ENCODE assay signal across 28 cellular contexts in the genomic region with DNA sequence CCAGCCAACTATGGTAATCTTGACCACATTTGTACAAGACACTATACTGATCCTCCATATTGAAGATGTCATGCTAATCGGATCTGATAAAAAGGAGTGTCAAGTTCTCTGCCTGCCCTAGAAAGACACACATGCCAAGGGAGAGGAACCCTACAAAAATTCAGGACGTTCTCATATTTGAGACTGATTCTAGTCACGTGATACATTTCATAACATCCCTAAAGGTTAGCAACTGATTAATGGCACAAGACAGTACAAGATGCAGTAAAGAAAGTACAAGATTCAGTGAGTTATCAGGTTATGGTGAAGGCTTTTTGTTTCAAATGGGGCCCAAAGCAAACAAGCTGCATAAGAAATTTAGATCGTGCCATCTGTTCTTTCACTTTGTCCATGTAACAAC.
"Had no signal": no experiment of that assay in that cellular context is flagged by ENCODE, and none has a peak within 500 bp of the region (broad histone marks: within the 10 kb centered on the region; RNA-seq: fewer than 3 reads in every experiment).

No MANE protein-coding gene starts in this region.

- H3K27ac ChIP-seq: neural progenitor cell, ovary, parathyroid adenoma, psoas muscle, skin epidermis, spleen, suprapubic skin, testis, tibial artery, transverse colon, upper lobe of right lung, uterus had no signal

- H3K36me3 ChIP-seq: neural progenitor cell, ovary, spleen, suprapubic skin, tibial artery, transverse colon, upper lobe of right lung, uterus had no signal

- H3K9me3 ChIP-seq: ovary, psoas muscle, spleen, suprapubic skin, testis, tibial artery, transverse colon, upper lobe of right lung, uterus had no signal

- H3K4me1 ChIP-seq: neural progenitor cell, parathyroid adenoma, psoas muscle, spleen, suprapubic skin, testis, transverse colon, upper lobe of right lung, uterus had no signal

- DNase-seq: natural killer cell; occipital lobe; ovary; posterior cingulate gyrus; psoas muscle; right cardiac atrium; spleen; stimulated activated CD4-positive, alpha-beta T cell treated with anti-CD3 and anti-CD28 coated beads, Interleukin-12 subunit alpha, Interleukin-12 subunit beta, amount 100 ng/mL, for 4 hours; stimulated activated CD4-positive, alpha-beta T cell treated with anti-CD3 and anti-CD28 coated beads, Interleukin-1b, Interleukin-23, amount 100 ng/mL, for 48 hours; stimulated activated CD4-positive, alpha-beta T cell treated with anti-CD3 and anti-CD28 coated beads, Interleukin-4, amount 100 ng/mL, for 1 hour; stimulated activated CD4-positive, alpha-beta T cell treated with anti-CD3 and anti-CD28 coated beads, Interleukin-4, amount 100 ng/mL, for 4 hours; stimulated activated CD8-positive, alpha-beta memory T cell treated with anti-CD3 and anti-CD28 coated beads, Interleukin-4, amount 100 ng/mL, for 48 hours; stimulated activated naive CD4-positive, alpha-beta T cell; stimulated activated naive CD8-positive, alpha-beta T cell treated with anti-CD3 and anti-CD28 coated beads, Interleukin-15, amount 100 ng/mL, for 72 hours; stimulated activated naive CD8-positive, alpha-beta T cell treated with anti-CD3 and anti-CD28 coated beads, Interleukin-15, Interleukin-2, amounts not matched to agents 100 U/mL and 50 U/mL, for 24 hours; substantia nigra; testis; tibial artery; transverse colon; upper lobe of right lung; uterus had no signal

- H3K27me3 ChIP-seq: neural progenitor cell, ovary, spleen, suprapubic skin, testis, tibial artery, transverse colon, upper lobe of right lung, uterus had no signal

- H3K4me3 ChIP-seq: neural progenitor cell, ovary, psoas muscle, skin epidermis, smooth muscle cell, spleen, suprapubic skin, testis, tibial artery, transverse colon, upper lobe of right lung, uterus had no signal

- ATAC-seq: natural killer cell; psoas muscle; right cardiac atrium; sciatic nerve; stimulated activated memory B cell treated with anti-CD40 and anti-IgM and Interleukin-4, amounts not matched to agents 10 μg/mL and 1 μg/mL and 100 μg/mL, for 72 hours; stimulated activated naive CD8-positive, alpha-beta T cell treated with anti-CD3 and anti-CD28 coated beads, Interleukin-15, amount 100 ng/mL, for 72 hours; stimulated activated naive CD8-positive, alpha-beta T cell treated with anti-CD3 and anti-CD28 coated beads, Interleukin-15, Interleukin-2, amounts not matched to agents 100 U/mL and 50 U/mL, for 24 hours; upper lobe of right lung had no signal

- H3K9ac ChIP-seq: neural progenitor cell, parathyroid adenoma had no signal

- H2AFZ ChIP-seq: neural progenitor cell, parathyroid adenoma had no signal

- H3K4me2 ChIP-seq: neural progenitor cell, smooth muscle cell had no signal

- H3K79me2 ChIP-seq: parathyroid adenoma had no signal
